Comparison of ENCODE assay signal across 1 cellular context in the genomic region with DNA sequence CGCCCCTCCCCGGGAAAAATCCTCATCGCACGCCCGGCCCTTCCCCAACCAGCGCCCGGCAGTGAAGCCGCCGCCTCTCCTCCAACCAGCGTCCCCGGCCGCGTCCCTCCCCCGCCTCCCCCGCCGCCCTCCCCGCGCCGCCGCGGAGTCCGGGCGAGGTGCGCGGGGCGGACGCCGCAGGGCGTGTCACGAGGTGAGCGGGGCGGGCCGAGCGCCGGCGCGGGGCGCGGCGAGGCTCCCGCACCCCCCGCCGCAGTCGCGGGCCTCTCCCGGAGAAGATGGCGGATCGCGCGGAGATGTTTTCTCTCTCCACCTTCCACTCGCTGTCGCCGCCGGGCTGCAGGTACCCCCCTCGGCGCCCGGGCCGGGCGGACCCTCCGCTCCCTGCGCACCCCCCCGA.
TF ChIP-seq lines count a peak whose summit lies in the region.

A gene (plus strand): TSS at position 253 of the 400 bp plus-strand sequence. CDS start 26 bp downstream, at position 279.

TF ChIP-seq in K562, 482 proteins besides CTCF, POLR2A, EP300 and RAD21 (continued from another document):
- TF ChIP-seq, protein P1, sequence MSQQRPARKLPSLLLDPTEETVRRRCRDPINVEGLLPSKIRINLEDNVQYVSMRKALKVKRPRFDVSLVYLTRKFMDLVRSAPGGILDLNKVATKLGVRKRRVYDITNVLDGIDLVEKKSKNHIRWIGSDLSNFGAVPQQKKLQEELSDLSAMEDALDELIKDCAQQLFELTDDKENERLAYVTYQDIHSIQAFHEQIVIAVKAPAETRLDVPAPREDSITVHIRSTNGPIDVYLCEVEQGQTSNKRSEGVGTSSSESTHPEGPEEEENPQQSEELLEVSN (IDR thresholded peaks at IDR 0.05; ENCODE audit: borderline replicate concordance in 1 of 2, extremely low read depth in 1 of 2, insufficient read depth in 1 of 2, insufficient read length in 1 of 2, low read depth in 1 of 2, low read length in 1 of 2, poor library complexity in 1 of 2, severe bottlenecking in 1 of 2), result peak in 1 of 2 experiments; percentile 41
- TF ChIP-seq, protein P2, sequence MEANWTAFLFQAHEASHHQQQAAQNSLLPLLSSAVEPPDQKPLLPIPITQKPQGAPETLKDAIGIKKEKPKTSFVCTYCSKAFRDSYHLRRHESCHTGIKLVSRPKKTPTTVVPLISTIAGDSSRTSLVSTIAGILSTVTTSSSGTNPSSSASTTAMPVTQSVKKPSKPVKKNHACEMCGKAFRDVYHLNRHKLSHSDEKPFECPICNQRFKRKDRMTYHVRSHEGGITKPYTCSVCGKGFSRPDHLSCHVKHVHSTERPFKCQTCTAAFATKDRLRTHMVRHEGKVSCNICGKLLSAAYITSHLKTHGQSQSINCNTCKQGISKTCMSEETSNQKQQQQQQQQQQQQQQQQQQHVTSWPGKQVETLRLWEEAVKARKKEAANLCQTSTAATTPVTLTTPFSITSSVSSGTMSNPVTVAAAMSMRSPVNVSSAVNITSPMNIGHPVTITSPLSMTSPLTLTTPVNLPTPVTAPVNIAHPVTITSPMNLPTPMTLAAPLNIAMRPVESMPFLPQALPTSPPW (CRISPR knock-in tag; IDR thresholded peaks at IDR 0.05), result peak; percentile 66
- TF ChIP-seq, protein P3, sequence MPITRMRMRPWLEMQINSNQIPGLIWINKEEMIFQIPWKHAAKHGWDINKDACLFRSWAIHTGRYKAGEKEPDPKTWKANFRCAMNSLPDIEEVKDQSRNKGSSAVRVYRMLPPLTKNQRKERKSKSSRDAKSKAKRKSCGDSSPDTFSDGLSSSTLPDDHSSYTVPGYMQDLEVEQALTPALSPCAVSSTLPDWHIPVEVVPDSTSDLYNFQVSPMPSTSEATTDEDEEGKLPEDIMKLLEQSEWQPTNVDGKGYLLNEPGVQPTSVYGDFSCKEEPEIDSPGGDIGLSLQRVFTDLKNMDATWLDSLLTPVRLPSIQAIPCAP (CRISPR knock-in tag; IDR thresholded peaks at IDR 0.05; ENCODE audit: borderline replicate concordance), result no peak
